Comparison of ENCODE assay signal across 8 cellular contexts in the genomic region with DNA sequence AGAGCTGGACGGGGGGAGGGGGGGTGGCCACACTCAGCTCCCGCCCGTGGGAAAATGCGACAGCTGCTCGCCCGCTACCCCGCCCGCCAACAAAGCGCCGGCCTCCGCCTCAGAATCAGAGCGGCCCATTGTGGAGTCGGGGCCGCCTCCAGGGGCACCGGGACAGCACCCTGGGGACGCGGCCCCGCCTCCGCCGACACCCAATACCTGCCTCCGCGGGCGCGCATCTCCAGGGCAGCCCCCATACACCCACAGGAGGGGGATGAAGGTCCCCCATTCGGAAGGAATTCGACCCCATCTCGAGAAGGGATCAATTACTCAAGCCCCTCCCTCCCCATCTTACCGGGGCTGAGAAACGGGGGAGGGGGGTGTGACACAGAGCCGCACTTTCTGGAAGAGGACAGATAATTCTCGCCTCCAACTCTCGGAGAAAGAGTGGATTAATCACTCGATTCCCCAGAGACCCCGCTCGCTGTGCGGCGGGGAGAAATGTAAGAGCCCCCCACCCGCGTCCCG. TPM values are rescaled to one million over a fixed set of nuclear protein-coding genes. Genes with fewer than 3 reads are reported as not detected.
DNase-seq lines count a peak whose midpoint lies in the region; ATAC-seq and TF ChIP-seq lines count a peak whose summit lies in the region.

No MANE protein-coding gene starts in this region.

- no peaks in the 10 kb centered on the region for H3K9me2 ChIP-seq in neural cell (ENCODE audit: insufficient read depth, low read length)

- H3K9me3 Mint-ChIP-seq in Calu3 (ENCODE audit: low read depth, unreplicated experiment) = no peaks in the 10 kb centered on the region
- H3K9me3 Mint-ChIP-seq in activated T-helper 2 cell treated with anti-CD3 and anti-CD28 coated beads, Interferon-gamma antibody, Interleukin-2, Interleukin-4, amounts not matched to agents 10 μg/mL and 5 μg/mL and 100 μg/mL, durations not matched to agents 14 hours and 24 hours and 36 hours = no peaks in the 10 kb centered on the region

- peaks cover 54% of the 10 kb centered on the region for H3K79me2 ChIP-seq in neural cell (replicated peaks; ENCODE audit: insufficient read depth, low read length)

- H3K27ac ChIP-seq in foreskin keratinocyte = peak overlapping the region; percentile 77
- no peak overlapping the region for H3K27ac ChIP-seq in neural cell (ENCODE audit: low read length)
- peak overlapping the region; percentile 78 to 98 (median 94) for H3K27ac ChIP-seq in tibial nerve

- TF ChIP-seq POLR2A in tibial nerve (IDR thresholded peaks at IDR 0.05) = peak in 1 of 2 donors; percentile 12

- no peaks in the 10 kb centered on the region for H4K20me1 ChIP-seq in neural cell (ENCODE audit: insufficient read depth)

- WGBS in tibial nerve, 2 donors = 1 to 3% methylated on average over 26 to 31 of the region's 40 CpGs

- H2AFZ ChIP-seq in neural cell (ENCODE audit: low read depth, low read length) = no peak overlapping the region

- H3F3A ChIP-seq in neural cell (ENCODE audit: insufficient read depth, low read length, poor library complexity, severe bottlenecking) = no peaks in the 10 kb centered on the region

- H3K9ac ChIP-seq in neural cell (ENCODE audit: low read length) = peak overlapping the region; percentile 41

- peak overlapping the region; percentile 74 for H3K4me3 Mint-ChIP-seq in Calu3 (ENCODE audit: low read depth, unreplicated experiment)
- H3K4me3 Mint-ChIP-seq in activated T-helper 2 cell treated with anti-CD3 and anti-CD28 coated beads, Interferon-gamma antibody, Interleukin-2, Interleukin-4, amounts not matched to agents 10 μg/mL and 5 μg/mL and 100 μg/mL, durations not matched to agents 14 hours and 24 hours and 36 hours (ENCODE audit: low read depth) = peak overlapping the region; percentile 91

- H3K4me2 ChIP-seq in neural cell (ENCODE audit: low read length) = peak overlapping the region; percentile 76

- peaks cover 1% of the 10 kb centered on the region for H3K4me1 ChIP-seq in foreskin keratinocyte
- peaks cover 0 to 75% (median 59%) of the 10 kb centered on the region in 4 donors for H3K4me1 ChIP-seq in tibial nerve

- BruUV-seq in Calu3 (replicated peaks; lab: Mats Ljungman, UMichigan) = TSS peak; percentile 27

- no peak overlapping the region for H3K27ac Mint-ChIP-seq in Calu3 (ENCODE audit: unreplicated experiment)
- peak overlapping the region; percentile 65 for H3K27ac Mint-ChIP-seq in activated T-helper 2 cell treated with anti-CD3 and anti-CD28 coated beads, Interferon-gamma antibody, Interleukin-2, Interleukin-4, amounts not matched to agents 10 μg/mL and 5 μg/mL and 100 μg/mL, durations not matched to agents 14 hours and 24 hours and 36 hours

- peak; percentile 61 for DNase-seq in Calu3
- DNase-seq in NCI-H526 (lab: John Stamatoyannopoulos, UW) = peak; percentile 26 to 73
- DNase-seq in activated T-helper 2 cell treated with anti-CD3 and anti-CD28 coated beads, Interferon-gamma antibody, Interleukin-2, Interleukin-4, amounts not matched to agents 10 μg/mL and 5 μg/mL and 100 μg/mL, durations not matched to agents 14 hours and 24 hours and 36 hours (ENCODE audit: low spot score) = peak; percentile 43
- no peak for DNase-seq in foreskin keratinocyte
- DNase-seq in tibial nerve (ENCODE audit: low spot score in 2 of 2) = peak in 1 of 2 donors; percentile 63

- TF ChIP-seq EP300 in neural cell (conservative IDR thresholded peaks at IDR 0.05; ENCODE audit: poor library complexity, severe bottlenecking) (no peak), tibial nerve (IDR thresholded peaks at IDR 0.05) (peak in 1 of 2 donors; percentile 44)

- no peak for TF ChIP-seq CTCF in Calu3 (IDR thresholded peaks at IDR 0.05; ENCODE audit: unreplicated experiment)
- no peak for TF ChIP-seq CTCF in foreskin keratinocyte (conservative IDR thresholded peaks at IDR 0.05)
- no peak for TF ChIP-seq CTCF in neural cell (IDR thresholded peaks at IDR 0.05; ENCODE audit: poor library complexity, severe bottlenecking)
- no peak for TF ChIP-seq CTCF in tibial nerve (IDR thresholded peaks at IDR 0.05)

- H3K27me3 Mint-ChIP-seq in Calu3 (ENCODE audit: unreplicated experiment) = no peaks in the 10 kb centered on the region
- H3K27me3 Mint-ChIP-seq in activated T-helper 2 cell treated with anti-CD3 and anti-CD28 coated beads, Interferon-gamma antibody, Interleukin-2, Interleukin-4, amounts not matched to agents 10 μg/mL and 5 μg/mL and 100 μg/mL, durations not matched to agents 14 hours and 24 hours and 36 hours (ENCODE audit: low read depth) = no peaks in the 10 kb centered on the region

- CTCF ChIA-PET in Calu3 (lab: Charles Lee) = interaction anchor here (0.7 kb wide), 1 partner anchor 28 kb away, joined by 4 read pairs; no protein-coding TSS in a partner anchor

- H3K27me3 ChIP-seq in foreskin keratinocyte (no peaks in the 10 kb centered on the region), neural cell (ENCODE audit: insufficient read depth, low read depth, low read length) (peaks cover 27% of the 10 kb centered on the region), tibial nerve (no peaks in the 10 kb centered on the region)

- intact Hi-C loops in Calu3 (cut with micrococcal nuclease; ENCODE audit: unreplicated experiment) = no loop called here
- intact Hi-C loops in activated T-helper 2 cell treated with anti-CD3 and anti-CD28 coated beads, Interferon-gamma antibody, Interleukin-2, Interleukin-4, amounts not matched to agents 10 μg/mL and 5 μg/mL and 100 μg/mL, durations not matched to agents 14 hours and 24 hours and 36 hours (cut with micrococcal nuclease) = loop anchor here (1.0 kb wide), 1 partner anchor 11 kb away; no protein-coding TSS in a partner anchor

- H3K9me3 ChIP-seq in neural cell (ENCODE audit: low read length) (no peaks in the 10 kb centered on the region), tibial nerve (no peaks in the 10 kb centered on the region)

- ATAC-seq in foreskin keratinocyte = no peak
- ATAC-seq in HG03521 (IDR thresholded peaks at IDR 0.05; ENCODE audit: unreplicated experiment) = no peak
- ATAC-seq in HG03520 (IDR thresholded peaks at IDR 0.05; ENCODE audit: unreplicated experiment) = no peak

- H3K36me3 ChIP-seq in neural cell (ENCODE audit: insufficient read depth, low read length) (no peaks in the 10 kb centered on the region), tibial nerve (no peaks in the 10 kb centered on the region)

- peaks cover 34% of the 10 kb centered on the region for H3K36me3 Mint-ChIP-seq in Calu3 (ENCODE audit: insufficient read depth, unreplicated experiment)
- peaks cover 49% of the 10 kb centered on the region for H3K36me3 Mint-ChIP-seq in activated T-helper 2 cell treated with anti-CD3 and anti-CD28 coated beads, Interferon-gamma antibody, Interleukin-2, Interleukin-4, amounts not matched to agents 10 μg/mL and 5 μg/mL and 100 μg/mL, durations not matched to agents 14 hours and 24 hours and 36 hours (ENCODE audit: low read depth)

- TF ChIP-seq RAD21 in neural cell (conservative IDR thresholded peaks at IDR 0.05) = no peak

- peak overlapping the region; percentile 64 for H3K4me3 ChIP-seq in neural cell (ENCODE audit: low read length)
- H3K4me3 ChIP-seq in tibial nerve = peak overlapping the region; percentile 81 to 96 (median 88)

- H3K4me1 Mint-ChIP-seq in Calu3 (ENCODE audit: low read depth, unreplicated experiment) = no peaks in the 10 kb centered on the region
- peaks cover 26% of the 10 kb centered on the region for H3K4me1 Mint-ChIP-seq in activated T-helper 2 cell treated with anti-CD3 and anti-CD28 coated beads, Interferon-gamma antibody, Interleukin-2, Interleukin-4, amounts not matched to agents 10 μg/mL and 5 μg/mL and 100 μg/mL, durations not matched to agents 14 hours and 24 hours and 36 hours (ENCODE audit: low read depth)

TF ChIP-seq in neural cell, 6 proteins besides CTCF, POLR2A, EP300 and RAD21:
- TF ChIP-seq EZH2 (IDR thresholded peaks at IDR 0.05; ENCODE audit: borderline replicate concordance, insufficient read depth, low read length, poor library complexity, severe bottlenecking) (peak; percentile 7), TAF1 (IDR thresholded peaks at IDR 0.05; ENCODE audit: low read depth) (no peak)

RNA-seq across cellular contexts. Expression of a gene that starts 1.2 kb away (rescaled TPM):
- total RNA-seq in Calu3 (2022) = 11.7 and 17.7 TPM in 2 replicates
- total RNA-seq in activated T-helper 2 cell treated with anti-CD3 and anti-CD28 coated beads, Interferon-gamma antibody, Interleukin-2, Interleukin-4, amounts not matched to agents 10 μg/mL and 5 μg/mL and 100 μg/mL, durations not matched to agents 14 hours and 24 hours and 36 hours = 81.3 and 83.8 TPM in 2 replicates
- 41.9 and 49.8 TPM in 2 replicates for total RNA-seq in foreskin keratinocyte
- 8.3 and 11.7 TPM in 2 replicates for polyA plus RNA-seq in foreskin keratinocyte
- 0.15 and 0.32 TPM in 2 replicates for polyA plus RNA-seq in neural cell
- polyA minus RNA-seq in neural cell = 1.9 and 2.9 TPM in 2 replicates
- total RNA-seq in tibial nerve = 10 to 100 TPM; 29.3 to 65.4 (median 41.5) TPM

Comparison
In these comparisons a context has a peak if more than half of its experiments do, and no peak if none do; other contexts are left out.
1. DNase-seq: peak in Calu3 (single experiment), NCI-H526 (2 of 2) and activated T-helper 2 cell treated with anti-CD3 and anti-CD28 coated beads, Interferon-gamma antibody, Interleukin-2, Interleukin-4, amounts not matched to agents 10 μg/mL and 5 μg/mL and 100 μg/mL, durations not matched to agents 14 hours and 24 hours and 36 hours (single experiment); none in foreskin keratinocyte (0 of 2).